ENCODE assay signal across 31 cellular contexts in the genomic region with DNA sequence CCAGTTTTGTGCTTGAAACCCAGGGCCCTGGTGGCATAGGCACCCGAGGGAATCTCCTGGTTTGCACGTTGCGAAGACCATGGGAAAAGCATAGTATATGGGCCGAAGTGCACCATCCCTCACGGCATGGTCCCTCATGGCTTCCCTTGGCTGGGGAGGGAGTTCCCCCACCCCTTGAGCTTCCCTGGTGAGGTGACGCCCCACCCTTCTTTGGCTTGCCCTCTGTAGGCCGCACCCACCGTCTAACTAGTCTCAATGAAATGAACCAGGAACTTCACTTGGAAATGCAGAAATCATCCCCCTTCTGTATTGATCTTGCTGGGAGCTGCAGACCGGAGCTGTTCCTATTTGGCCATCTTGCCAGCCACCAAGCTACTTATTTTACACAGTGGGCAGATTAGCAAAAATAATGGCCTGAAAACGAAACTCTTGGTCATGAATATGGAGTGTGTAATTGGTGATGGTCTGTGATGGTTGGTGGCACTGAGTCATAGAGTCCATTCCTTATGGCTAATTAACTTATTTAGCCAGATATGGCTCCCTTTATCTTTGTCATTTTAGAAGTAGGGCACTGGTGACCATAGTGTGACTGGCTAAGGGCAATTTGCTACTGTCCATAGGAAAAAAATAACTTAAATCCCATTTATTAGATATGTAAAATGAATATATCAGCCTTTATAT. TPM values are rescaled to one million over a fixed set of nuclear protein-coding genes. Genes with fewer than 3 reads are reported as not detected.
"Had no signal": no experiment of that assay in that cellular context is flagged by ENCODE, and none has a peak within 500 bp of the region (broad histone marks: within the 10 kb centered on the region; RNA-seq: fewer than 3 reads in every experiment).

No MANE protein-coding gene starts in this region.

- ATAC-seq: activated CD4-positive, CD25-positive, alpha-beta regulatory T cell treated with anti-CD3 and anti-CD28 coated beads, Interleukin-2, amount 50 U/mL, for 24 hours; activated CD8-positive, alpha-beta T cell treated with anti-CD3 and anti-CD28 coated beads for 36 hours; activated naive CD4-positive, alpha-beta T cell treated with anti-CD3 and anti-CD28 coated beads, Interleukin-2, amount 50 U/mL, for 72 hours; activated T-cell treated with anti-CD3 and anti-CD28 coated beads, Interleukin-2, amount 50 U/mL, for 4 hours; activated T-helper 17 cell treated with anti-CD3 and anti-CD28 coated beads, Interleukin-2, amount 50 U/mL, for 72 hours; effector memory CD8-positive, alpha-beta T cell; foreskin keratinocyte; T-helper 17 cell had no signal

- FAIRE-seq: colon had no signal

- H3K4me1 ChIP-seq: ascending aorta, breast epithelium, foreskin keratinocyte, gastrocnemius medialis had no signal

- H3K36me3 ChIP-seq: ascending aorta, breast epithelium, cardiac muscle cell, esophagus muscularis mucosa, WERI-Rb-1 had no signal

- DNase-seq: activated B cell treated with CpG ODN at 0.5 μM for 24 hours; activated CD4-positive, alpha-beta T cell treated with anti-CD3 and anti-CD28 coated beads for 48 hours; activated CD4-positive, alpha-beta T cell treated with anti-CD3 and anti-CD28 coated beads, Interleukin-2, amount 50 U/mL, for 1 hour; activated CD4-positive, alpha-beta T cell treated with anti-CD3 and anti-CD28 coated beads, Interleukin-2, amount 50 U/mL, for 48 hours; activated CD8-positive, alpha-beta memory T cell treated with anti-CD3 and anti-CD28 coated beads for 24 hours; activated CD8-positive, alpha-beta T cell treated with anti-CD3 and anti-CD28 coated beads for 36 hours; activated effector memory CD4-positive, alpha-beta T cell treated with Interleukin-2 at 50 U/mL for 16 hours; activated gamma-delta T cell treated with Interleukin-2 at 50 U/mL for 16 hours; activated naive CD4-positive, alpha-beta T cell treated with Interleukin-2 at 50 U/mL for 16 hours; activated naive CD8-positive, alpha-beta T cell treated with anti-CD3 and anti-CD28 coated beads, Interleukin-2, amount 10 ng/mL, durations not matched to agents 7 days and 5 days; activated T-cell treated with anti-CD3 and anti-CD28 coated beads, Interleukin-2, amount 50 U/mL, for 4 hours; cortex of kidney; dermis blood vessel endothelial cell; effector CD4-positive, alpha-beta T cell; effector memory CD8-positive, alpha-beta T cell; erythroblast; foreskin keratinocyte; gastrocnemius medialis; SW 1271; T-helper 1 cell; T-helper 17 cell; T1000; WERI-Rb-1 had no signal

- H3K27ac ChIP-seq: ascending aorta, breast epithelium, cardiac muscle cell, esophagus muscularis mucosa, foreskin keratinocyte, gastrocnemius medialis, WERI-Rb-1 had no signal

- H3K4me3 ChIP-seq: ascending aorta, breast epithelium, cardiac muscle cell, esophagus muscularis mucosa, gastrocnemius medialis had no signal

- H3K9me3 ChIP-seq: ascending aorta, breast epithelium, gastrocnemius medialis had no signal

- H3K27me3 ChIP-seq: ascending aorta, breast epithelium, cardiac muscle cell, esophagus muscularis mucosa, gastrocnemius medialis had no signal

RNA-seq across cellular contexts. Expression of a gene that starts 21.3 kb away (rescaled TPM):
- total RNA-seq: activated B cell treated with CpG ODN at 0.5 μM for 24 hours; activated CD8-positive, alpha-beta T cell treated with anti-CD3 and anti-CD28 coated beads for 36 hours; activated naive CD4-positive, alpha-beta T cell treated with anti-CD3 and anti-CD28 coated beads, Interleukin-2, amount 50 U/mL, for 72 hours; activated naive CD8-positive, alpha-beta T cell treated with anti-CD3 and anti-CD28 coated beads, Interleukin-2, amount 10 ng/mL, durations not matched to agents 7 days and 5 days; activated T-cell treated with anti-CD3 and anti-CD28 coated beads, Interleukin-2, amount 50 U/mL, for 4 hours; activated T-helper 17 cell treated with anti-CD3 and anti-CD28 coated beads, Interleukin-2, amount 50 U/mL, for 72 hours; foreskin keratinocyte; T-helper 17 cell had no signal
- polyA plus RNA-seq: foreskin keratinocyte had no signal
